In genomic region chr13:47019977-47020376, GRCh38 we compare ENCODE assay signal across 21 cellular contexts.
A peak's percentile ranks its signal among the peaks of the same experiment; 100 is the strongest.
DNase-seq lines count a peak whose midpoint lies in the region; ATAC-seq and TF ChIP-seq lines count a peak whose summit lies in the region.
"Had no signal": no experiment of that assay in that cellular context is flagged by ENCODE, and none has a peak within 500 bp of the region (broad histone marks: within the 10 kb centered on the region; RNA-seq: fewer than 3 reads in every experiment).

No MANE protein-coding gene starts in this region.

- H3K4me2 ChIP-seq in neural progenitor cell = no peak overlapping the region
- H3K4me2 ChIP-seq: A549; BLaER1 treated with 17β-estradiol and CSF1 and Interleukin-3, amounts not matched to agents 10 nM and 100 nM had no signal

- no peak overlapping the region for H3K4me3 ChIP-seq in HUES48 (ENCODE audit: low read depth, low read length)
- H3K4me3 ChIP-seq in endodermal cell (ENCODE audit: low read length) = no peak overlapping the region
- no peak overlapping the region for H3K4me3 ChIP-seq in neural progenitor cell
- H3K4me3 ChIP-seq: A549; BLaER1 treated with 17β-estradiol and CSF1 and Interleukin-3, amounts not matched to agents 10 nM and 100 nM; GM23248 had no signal

- H3K4me1 ChIP-seq in HUES48 (ENCODE audit: control insufficient read depth, insufficient read depth, low read length) (peaks cover 5% of the 10 kb centered on the region; the same call in 1 of the 2 replicates), endodermal cell (ENCODE audit: control insufficient read depth, insufficient read depth, low read length) (no peaks in the 10 kb centered on the region), neural progenitor cell (peaks cover 3% of the 10 kb centered on the region)
- H3K4me1 ChIP-seq: A549 had no signal

- H3K9ac ChIP-seq in HUES48 (ENCODE audit: low read depth, low read length) (no peak overlapping the region), endodermal cell (ENCODE audit: extremely low read depth, low read length, poor library complexity, severe bottlenecking) (no peak overlapping the region), neural progenitor cell (no peak overlapping the region)
- H3K9ac ChIP-seq: BLaER1 treated with 17β-estradiol and CSF1 and Interleukin-3, amounts not matched to agents 10 nM and 100 nM; GM23248 had no signal

- H3K27me3 ChIP-seq in HUES48 (ENCODE audit: control insufficient read depth, insufficient read depth, low read length) (no peaks in the 10 kb centered on the region), endodermal cell (ENCODE audit: control insufficient read depth, insufficient read depth, low read length, poor library complexity, severe bottlenecking) (no peaks in the 10 kb centered on the region), neural progenitor cell (no peaks in the 10 kb centered on the region)
- H3K27me3 ChIP-seq: BE2C; BLaER1 treated with 17β-estradiol and CSF1 and Interleukin-3, amounts not matched to agents 10 nM and 100 nM had no signal

- H3K4me3 Mint-ChIP-seq in endodermal cell = no peak overlapping the region
- no peak overlapping the region for H3K4me3 Mint-ChIP-seq in neural progenitor cell
- H3K4me3 Mint-ChIP-seq in progenitor cell of endocrine pancreas (ENCODE audit: low read depth) = no peak overlapping the region
- H3K4me3 Mint-ChIP-seq: CD14-positive monocyte; CD4-positive, alpha-beta T cell; CD8-positive, alpha-beta memory T cell had no signal

- no peak overlapping the region for H2AFZ ChIP-seq in neural progenitor cell (replicated peaks)
- H2AFZ ChIP-seq: GM23248 had no signal

- H3K36me3 ChIP-seq in HUES48 (ENCODE audit: control insufficient read depth, insufficient read depth, low read length) (no peaks in the 10 kb centered on the region), endodermal cell (ENCODE audit: control insufficient read depth, insufficient read depth, low read length) (no peaks in the 10 kb centered on the region), neural progenitor cell (no peaks in the 10 kb centered on the region)
- H3K36me3 ChIP-seq: BE2C; BLaER1 treated with 17β-estradiol and CSF1 and Interleukin-3, amounts not matched to agents 10 nM and 100 nM had no signal

- H3K9me3 ChIP-seq in HUES48 (ENCODE audit: control insufficient read depth, insufficient read depth, low read length) (0 out of 2 replicates have a peak, but pooled peaks cover 5% of the 10 kb centered on the region), endodermal cell (ENCODE audit: control insufficient read depth, low read length) (peaks cover 37% of the 10 kb centered on the region), neural progenitor cell (ENCODE audit: low read depth) (no peaks in the 10 kb centered on the region)
- H3K9me3 ChIP-seq: A549, BE2C had no signal

- no peaks in the 10 kb centered on the region for H4K20me1 ChIP-seq in neural progenitor cell (ENCODE audit: low read depth)
- H4K20me1 ChIP-seq: BLaER1 treated with 17β-estradiol and CSF1 and Interleukin-3, amounts not matched to agents 10 nM and 100 nM had no signal

- ATAC-seq in GM21529 (IDR thresholded peaks at IDR 0.05; ENCODE audit: unreplicated experiment) = no peak
- ATAC-seq: A549 had no signal

- no peak for TF ChIP-seq CTCF in endodermal cell (conservative IDR thresholded peaks at IDR 0.05)
- no peak for TF ChIP-seq CTCF in neural progenitor cell (IDR thresholded peaks at IDR 0.05)
- no peak for TF ChIP-seq CTCF in progenitor cell of endocrine pancreas (IDR thresholded peaks at IDR 0.05; ENCODE audit: unreplicated experiment)

- peaks cover 8% of the 10 kb centered on the region for H3K36me3 Mint-ChIP-seq in endodermal cell (ENCODE audit: low read depth)
- no peaks in the 10 kb centered on the region for H3K36me3 Mint-ChIP-seq in neural progenitor cell
- no peaks in the 10 kb centered on the region for H3K36me3 Mint-ChIP-seq in progenitor cell of endocrine pancreas (ENCODE audit: insufficient read depth)
- H3K36me3 Mint-ChIP-seq: CD14-positive monocyte; CD8-positive, alpha-beta memory T cell had no signal

- H3K9me3 Mint-ChIP-seq in endodermal cell (peaks cover 36% of the 10 kb centered on the region), neural progenitor cell (no peaks in the 10 kb centered on the region), progenitor cell of endocrine pancreas (ENCODE audit: low read depth) (peaks cover 3% of the 10 kb centered on the region)

- peak; percentile 51 for DNase-seq in LHCN-M2 (ENCODE audit: low read depth)
- DNase-seq in endodermal cell = no peak
- DNase-seq in neural progenitor cell (ENCODE audit: low spot score) = peak; percentile 4
- DNase-seq in NCI-H524 (lab: John Stamatoyannopoulos, UW) = no peak
- no peak for DNase-seq in progenitor cell of endocrine pancreas (ENCODE audit: low spot score, unreplicated experiment)
- DNase-seq: 8988T; ACHN; AML-193; BE2C; CD4-positive, alpha-beta T cell; CD8-positive, alpha-beta memory T cell; DMS 273 treated with DMSO at 0.1 percent for 48 hours; DND-41; GM23248; H7; HCEC 1CT had no signal

- H3K27ac Mint-ChIP-seq in endodermal cell = peak overlapping the region; percentile 3
- H3K27ac Mint-ChIP-seq in neural progenitor cell = no peak overlapping the region
- H3K27ac Mint-ChIP-seq in progenitor cell of endocrine pancreas = no peak overlapping the region
- H3K27ac Mint-ChIP-seq: CD14-positive monocyte; CD4-positive, alpha-beta T cell; CD8-positive, alpha-beta memory T cell had no signal

- H3K27ac ChIP-seq in HUES48 (ENCODE audit: low read depth, low read length) (peak overlapping the region; percentile 71), endodermal cell (ENCODE audit: low read depth, low read length) (no peak overlapping the region), neural progenitor cell (peak overlapping the region; percentile 50)
- H3K27ac ChIP-seq: A549; BLaER1 treated with 17β-estradiol and CSF1 and Interleukin-3, amounts not matched to agents 10 nM and 100 nM; GM23248 had no signal

- H3K79me2 ChIP-seq in neural progenitor cell (ENCODE audit: low read depth) = no peaks in the 10 kb centered on the region

- H3K27me3 Mint-ChIP-seq in endodermal cell (ENCODE audit: insufficient read depth) = no peaks in the 10 kb centered on the region
- no peaks in the 10 kb centered on the region for H3K27me3 Mint-ChIP-seq in neural progenitor cell (ENCODE audit: insufficient read depth, low read depth)
- H3K27me3 Mint-ChIP-seq in progenitor cell of endocrine pancreas = no peaks in the 10 kb centered on the region
- H3K27me3 Mint-ChIP-seq: CD4-positive, alpha-beta T cell had no signal

- peaks cover 9% of the 10 kb centered on the region for H3K4me1 Mint-ChIP-seq in endodermal cell
- H3K4me1 Mint-ChIP-seq in neural progenitor cell = no peaks in the 10 kb centered on the region
- H3K4me1 Mint-ChIP-seq in progenitor cell of endocrine pancreas (ENCODE audit: low read depth) = peaks cover 4% of the 10 kb centered on the region
- H3K4me1 Mint-ChIP-seq: CD8-positive, alpha-beta memory T cell had no signal

- H3F3A ChIP-seq in neural progenitor cell (ENCODE audit: low read depth) = peaks cover 10% of the 10 kb centered on the region

Comparison
In these comparisons a context has a peak if more than half of its experiments do, and no peak if none do; other contexts are left out.
1. DNase-seq: peak in LHCN-M2 (single experiment) and neural progenitor cell (single experiment); none in endodermal cell (single experiment), NCI-H524 (0 of 2) and progenitor cell of endocrine pancreas (single experiment).